Comparison of ENCODE assay signal across 9 cellular contexts in genomic region chr9:33737811-33738606, GRCh38. TPM values are rescaled to one million over a fixed set of nuclear protein-coding genes. Genes with fewer than 3 reads are reported as not detected.
DNase-seq lines count a peak whose midpoint lies in the region; ATAC-seq and TF ChIP-seq lines count a peak whose summit lies in the region.
"Had no signal": no experiment of that assay in that cellular context is flagged by ENCODE, and none has a peak within 500 bp of the region (broad histone marks: within the 10 kb centered on the region; RNA-seq: fewer than 3 reads in every experiment).

No MANE protein-coding gene starts in this region.

- TF ChIP-seq EP300 in stomach (IDR thresholded peaks at IDR 0.05): no peak

- H3K36me3 ChIP-seq in ACC112 (ENCODE audit: insufficient read depth, low read length) (no peaks in the 10 kb centered on the region), heart right ventricle (no peaks in the 10 kb centered on the region), stomach (no peaks in the 10 kb centered on the region)

- no peaks in the 10 kb centered on the region for H3K79me2 ChIP-seq in ACC112 (ENCODE audit: control insufficient read depth, insufficient read depth, low read length, unreplicated experiment)

- WGBS in heart right ventricle, 2 donors: 20 to 22% methylated on average over 5 of the region's 5 CpGs
- 18 to 26% (median 20%) methylated on average over 5 of the region's 5 CpGs for WGBS in stomach, 5 donors

- no peaks in the 10 kb centered on the region for H3K27me3 ChIP-seq in ACC112 (ENCODE audit: insufficient read depth, low read length)
- H3K27me3 ChIP-seq in heart right ventricle: peaks cover 0 to 8% (median 0%) of the 10 kb centered on the region in 7 donors
- peaks cover 0 to 28% (median 0%) of the 10 kb centered on the region in 3 donors for H3K27me3 ChIP-seq in stomach

- POLR2A ChIA-PET in GM10248 (lab: Yijun Ruan, JAX): no interaction called here

- no peak for TF ChIP-seq POLR2A in stomach (IDR thresholded peaks at IDR 0.05)

- DNase-seq in GM10248 (ENCODE audit: extremely low spot score) (peak; percentile 41), NCI-H1694 treated with DMSO at 0.1 percent for 48 hours (lab: John Stamatoyannopoulos, UW) (peak; percentile 18), heart right ventricle (peak in 1 of 2 donors; percentile 22), stomach (peak; percentile 44)
- no peak for DNase-seq in stimulated activated CD4-positive, alpha-beta T cell treated with anti-CD3 and anti-CD28 coated beads, Interleukin-2, amount 100 ng/mL, for 24 hours

- ATAC-seq in heart right ventricle: peak; percentile 28 to 74 (median 60)
- ATAC-seq in GM21737 (IDR thresholded peaks at IDR 0.05; ENCODE audit: unreplicated experiment): no peak

- peak overlapping the region; percentile 9; the same call in 1 of the 2 replicates for H3K4me3 ChIP-seq in ACC112 (ENCODE audit: low read depth, low read length)
- no peak overlapping the region for H3K4me3 ChIP-seq in heart right ventricle
- no peak overlapping the region for H3K4me3 ChIP-seq in stomach

- peak overlapping the region; percentile 37 for H2AFZ ChIP-seq in ACC112 (ENCODE audit: low read length, unreplicated experiment)

- intact Hi-C loops in heart right ventricle (cut with DNase I): no loop called here
- intact Hi-C loops in stomach (cut with DNase I; ENCODE audit: low total_unique reads): no loop called here

- H3K9me3 ChIP-seq in heart right ventricle (peaks cover 0 to 14% (median 3%) of the 10 kb centered on the region in 11 donors), stomach (no peaks in the 10 kb centered on the region)

- H3K27ac ChIP-seq in ACC112 (ENCODE audit: low read depth, low read length): no peak overlapping the region
- no peak overlapping the region; the same call in 1 of the 2 replicates for H3K27ac ChIP-seq in VCaP
- no peak overlapping the region for H3K27ac ChIP-seq in heart right ventricle
- no peak overlapping the region for H3K27ac ChIP-seq in stomach

- TF ChIP-seq CTCF in GM10248 (IDR thresholded peaks at IDR 0.05; ENCODE audit: control extremely low read depth, extremely low read depth, low read depth, missing control alignments) (peak; percentile 56), VCaP (conservative IDR thresholded peaks at IDR 0.05) (peak; percentile 86), heart right ventricle (IDR thresholded peaks at IDR 0.05) (peak; percentile 9 to 61 (median 55)), stomach (IDR thresholded peaks at IDR 0.05) (peak in 3 of 7 experiments; percentile 17 to 41 (median 27))

- H3K4me1 ChIP-seq in ACC112 (ENCODE audit: control insufficient read depth, insufficient read depth, low read length, unreplicated experiment) (no peaks in the 10 kb centered on the region), heart right ventricle (no peaks in the 10 kb centered on the region), stomach (no peaks in the 10 kb centered on the region)

- CTCF ChIA-PET in GM10248 (lab: Yijun Ruan, JAX): interaction anchor here (0.7 to 1.7 kb wide), 14 partner anchors 9 to 596 kb away, joined by 3 to 13 read pairs (median 4); no protein-coding TSS in a partner anchor

RNA-seq across cellular contexts. Expression of gene PRSS3, which starts 57.4 kb away (rescaled TPM):
- 1 to 10 TPM in 1 of 10 donors, under 1 TPM in 6, not detected in 3; 0.31 to 1.0 (median 0.77) TPM for total RNA-seq in heart right ventricle
- under 1 TPM in 1 of 2 donors, not detected in 1; 0.07 TPM for polyA plus RNA-seq in heart right ventricle
- 10 to 100 TPM in 2 of 5 donors, 1 to 10 TPM in 2, not detected in 1; 1.8 to 91.2 (median 11.6) TPM for total RNA-seq in stomach
- 10 to 100 TPM; 10.7 to 68.1 (median 21.9) TPM for polyA plus RNA-seq in stomach
- total RNA-seq: mononuclear cell had no signal

Comparison
In these comparisons a context has a peak if more than half of its experiments do, and no peak if none do; other contexts are left out.
1. DNase-seq: peak in GM10248 (single experiment), NCI-H1694 treated with DMSO at 0.1 percent for 48 hours (single experiment) and stomach (single experiment); none in stimulated activated CD4-positive, alpha-beta T cell treated with anti-CD3 and anti-CD28 coated beads, Interleukin-2, amount 100 ng/mL, for 24 hours (0 of 2).